In genomic region chr10:124892031-124892430, GRCh38 we compare ENCODE assay signal across 1 cellular context.
TF ChIP-seq lines count a peak whose summit lies in the region.

No MANE protein-coding gene starts in this region.

TF ChIP-seq in HepG2, 621 proteins besides CTCF, POLR2A, EP300 and RAD21:
- TF ChIP-seq, protein P1, sequence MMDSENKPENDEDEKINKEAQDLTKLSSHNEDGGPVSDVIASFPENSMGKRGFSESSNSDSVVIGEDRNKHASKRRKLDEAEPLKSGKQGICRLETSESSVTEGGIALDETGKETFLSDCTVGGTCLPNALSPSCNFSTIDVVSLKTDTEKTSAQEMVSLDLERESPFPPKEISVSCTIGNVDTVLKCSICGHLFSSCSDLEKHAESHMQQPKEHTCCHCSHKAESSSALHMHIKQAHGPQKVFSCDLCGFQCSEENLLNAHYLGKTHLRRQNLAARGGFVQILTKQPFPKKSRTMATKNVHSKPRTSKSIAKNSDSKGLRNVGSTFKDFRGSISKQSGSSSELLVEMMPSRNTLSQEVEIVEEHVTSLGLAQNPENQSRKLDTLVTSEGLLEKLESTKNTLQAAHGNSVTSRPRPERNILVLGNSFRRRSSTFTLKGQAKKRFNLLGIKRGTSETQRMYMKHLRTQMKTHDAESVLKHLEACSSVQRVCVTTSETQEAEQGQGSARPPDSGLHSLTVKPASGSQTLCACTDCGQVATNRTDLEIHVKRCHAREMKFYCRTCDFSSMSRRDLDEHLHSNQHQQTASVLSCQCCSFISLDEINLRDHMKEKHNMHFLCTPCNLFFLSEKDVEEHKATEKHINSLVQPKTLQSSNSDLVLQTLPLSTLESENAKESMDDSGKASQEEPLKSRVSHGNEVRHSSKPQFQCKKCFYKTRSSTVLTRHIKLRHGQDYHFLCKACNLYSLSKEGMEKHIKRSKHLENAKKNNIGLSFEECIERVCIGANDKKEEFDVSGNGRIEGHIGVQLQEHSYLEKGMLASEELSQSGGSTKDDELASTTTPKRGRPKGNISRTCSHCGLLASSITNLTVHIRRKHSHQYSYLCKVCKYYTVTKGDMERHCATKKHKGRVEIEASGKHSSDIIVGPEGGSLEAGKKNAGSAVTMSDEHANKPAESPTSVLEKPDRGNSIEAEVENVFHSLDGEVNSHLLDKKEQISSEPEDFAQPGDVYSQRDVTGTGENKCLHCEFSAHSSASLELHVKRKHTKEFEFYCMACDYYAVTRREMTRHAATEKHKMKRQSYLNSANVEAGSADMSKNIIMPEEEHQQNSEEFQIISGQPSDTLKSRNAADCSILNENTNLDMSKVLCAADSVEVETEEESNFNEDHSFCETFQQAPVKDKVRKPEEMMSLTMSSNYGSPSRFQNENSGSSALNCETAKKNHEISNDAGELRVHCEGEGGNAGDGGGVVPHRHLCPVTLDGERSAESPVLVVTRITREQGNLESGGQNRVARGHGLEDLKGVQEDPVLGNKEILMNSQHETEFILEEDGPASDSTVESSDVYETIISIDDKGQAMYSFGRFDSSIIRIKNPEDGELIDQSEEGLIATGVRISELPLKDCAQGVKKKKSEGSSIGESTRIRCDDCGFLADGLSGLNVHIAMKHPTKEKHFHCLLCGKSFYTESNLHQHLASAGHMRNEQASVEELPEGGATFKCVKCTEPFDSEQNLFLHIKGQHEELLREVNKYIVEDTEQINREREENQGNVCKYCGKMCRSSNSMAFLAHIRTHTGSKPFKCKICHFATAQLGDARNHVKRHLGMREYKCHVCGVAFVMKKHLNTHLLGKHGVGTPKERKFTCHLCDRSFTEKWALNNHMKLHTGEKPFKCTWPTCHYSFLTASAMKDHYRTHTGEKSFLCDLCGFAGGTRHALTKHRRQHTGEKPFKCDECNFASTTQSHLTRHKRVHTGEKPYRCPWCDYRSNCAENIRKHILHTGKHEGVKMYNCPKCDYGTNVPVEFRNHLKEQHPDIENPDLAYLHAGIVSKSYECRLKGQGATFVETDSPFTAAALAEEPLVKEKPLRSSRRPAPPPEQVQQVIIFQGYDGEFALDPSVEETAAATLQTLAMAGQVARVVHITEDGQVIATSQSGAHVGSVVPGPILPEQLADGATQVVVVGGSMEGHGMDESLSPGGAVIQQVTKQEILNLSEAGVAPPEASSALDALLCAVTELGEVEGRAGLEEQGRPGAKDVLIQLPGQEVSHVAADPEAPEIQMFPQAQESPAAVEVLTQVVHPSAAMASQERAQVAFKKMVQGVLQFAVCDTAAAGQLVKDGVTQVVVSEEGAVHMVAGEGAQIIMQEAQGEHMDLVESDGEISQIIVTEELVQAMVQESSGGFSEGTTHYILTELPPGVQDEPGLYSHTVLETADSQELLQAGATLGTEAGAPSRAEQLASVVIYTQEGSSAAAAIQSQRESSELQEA (CRISPR knock-in tag; IDR thresholded peaks at IDR 0.05; ENCODE audit: not compliant biosample characterization), result no peak
- no peak for TF ChIP-seq MLLT10 (CRISPR knock-in tag; IDR thresholded peaks at IDR 0.05)
- no peak for TF ChIP-seq ZNF772 (CRISPR knock-in tag; IDR thresholded peaks at IDR 0.05)
TF ChIP-seq in HepG2: peak in this region for 0.
